1 cellular context compared by ENCODE assay signal in the genomic region with DNA sequence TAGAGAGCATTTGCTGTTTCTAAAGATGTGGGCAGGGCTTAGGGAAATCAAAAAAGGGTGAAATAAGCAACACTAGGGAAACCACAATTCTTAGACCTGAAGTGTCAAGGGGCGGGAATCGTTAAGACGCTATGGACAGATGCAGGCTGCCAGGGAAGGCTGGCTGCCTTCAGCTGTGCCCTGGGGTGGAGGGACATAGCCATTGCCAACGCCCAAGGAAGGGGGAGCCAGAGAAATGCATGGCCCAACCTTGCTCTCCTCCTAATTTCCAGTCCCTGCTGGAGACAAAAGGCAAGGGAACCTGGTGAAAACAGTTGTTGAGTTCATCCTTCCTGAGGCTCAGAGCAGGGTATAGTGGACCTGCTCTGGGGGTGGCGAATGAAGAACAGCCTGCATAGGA.
TF ChIP-seq lines count a peak whose summit lies in the region.

No MANE protein-coding gene starts in this region.

TF ChIP-seq in GM23338, 12 proteins besides CTCF, POLR2A, EP300 and RAD21 (continued from another document):
- TF ChIP-seq, protein P1, sequence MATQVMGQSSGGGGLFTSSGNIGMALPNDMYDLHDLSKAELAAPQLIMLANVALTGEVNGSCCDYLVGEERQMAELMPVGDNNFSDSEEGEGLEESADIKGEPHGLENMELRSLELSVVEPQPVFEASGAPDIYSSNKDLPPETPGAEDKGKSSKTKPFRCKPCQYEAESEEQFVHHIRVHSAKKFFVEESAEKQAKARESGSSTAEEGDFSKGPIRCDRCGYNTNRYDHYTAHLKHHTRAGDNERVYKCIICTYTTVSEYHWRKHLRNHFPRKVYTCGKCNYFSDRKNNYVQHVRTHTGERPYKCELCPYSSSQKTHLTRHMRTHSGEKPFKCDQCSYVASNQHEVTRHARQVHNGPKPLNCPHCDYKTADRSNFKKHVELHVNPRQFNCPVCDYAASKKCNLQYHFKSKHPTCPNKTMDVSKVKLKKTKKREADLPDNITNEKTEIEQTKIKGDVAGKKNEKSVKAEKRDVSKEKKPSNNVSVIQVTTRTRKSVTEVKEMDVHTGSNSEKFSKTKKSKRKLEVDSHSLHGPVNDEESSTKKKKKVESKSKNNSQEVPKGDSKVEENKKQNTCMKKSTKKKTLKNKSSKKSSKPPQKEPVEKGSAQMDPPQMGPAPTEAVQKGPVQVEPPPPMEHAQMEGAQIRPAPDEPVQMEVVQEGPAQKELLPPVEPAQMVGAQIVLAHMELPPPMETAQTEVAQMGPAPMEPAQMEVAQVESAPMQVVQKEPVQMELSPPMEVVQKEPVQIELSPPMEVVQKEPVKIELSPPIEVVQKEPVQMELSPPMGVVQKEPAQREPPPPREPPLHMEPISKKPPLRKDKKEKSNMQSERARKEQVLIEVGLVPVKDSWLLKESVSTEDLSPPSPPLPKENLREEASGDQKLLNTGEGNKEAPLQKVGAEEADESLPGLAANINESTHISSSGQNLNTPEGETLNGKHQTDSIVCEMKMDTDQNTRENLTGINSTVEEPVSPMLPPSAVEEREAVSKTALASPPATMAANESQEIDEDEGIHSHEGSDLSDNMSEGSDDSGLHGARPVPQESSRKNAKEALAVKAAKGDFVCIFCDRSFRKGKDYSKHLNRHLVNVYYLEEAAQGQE (IDR thresholded peaks at IDR 0.05; ENCODE audit: unreplicated experiment) = no peak
- no peak for TF ChIP-seq ETS1 (IDR thresholded peaks at IDR 0.05)
- no peak for TF ChIP-seq STAT1 (IDR thresholded peaks at IDR 0.05; ENCODE audit: unreplicated experiment)
- no peak for TF ChIP-seq CREB1 (CRISPR knock-in tag; IDR thresholded peaks at IDR 0.05; ENCODE audit: low read depth)
- no peak for TF ChIP-seq ZNF114 (CRISPR knock-in tag; IDR thresholded peaks at IDR 0.05)
- no peak for TF ChIP-seq POLR2AphosphoS5 (IDR thresholded peaks at IDR 0.05; ENCODE audit: low read depth)
- TF ChIP-seq, protein P2, sequence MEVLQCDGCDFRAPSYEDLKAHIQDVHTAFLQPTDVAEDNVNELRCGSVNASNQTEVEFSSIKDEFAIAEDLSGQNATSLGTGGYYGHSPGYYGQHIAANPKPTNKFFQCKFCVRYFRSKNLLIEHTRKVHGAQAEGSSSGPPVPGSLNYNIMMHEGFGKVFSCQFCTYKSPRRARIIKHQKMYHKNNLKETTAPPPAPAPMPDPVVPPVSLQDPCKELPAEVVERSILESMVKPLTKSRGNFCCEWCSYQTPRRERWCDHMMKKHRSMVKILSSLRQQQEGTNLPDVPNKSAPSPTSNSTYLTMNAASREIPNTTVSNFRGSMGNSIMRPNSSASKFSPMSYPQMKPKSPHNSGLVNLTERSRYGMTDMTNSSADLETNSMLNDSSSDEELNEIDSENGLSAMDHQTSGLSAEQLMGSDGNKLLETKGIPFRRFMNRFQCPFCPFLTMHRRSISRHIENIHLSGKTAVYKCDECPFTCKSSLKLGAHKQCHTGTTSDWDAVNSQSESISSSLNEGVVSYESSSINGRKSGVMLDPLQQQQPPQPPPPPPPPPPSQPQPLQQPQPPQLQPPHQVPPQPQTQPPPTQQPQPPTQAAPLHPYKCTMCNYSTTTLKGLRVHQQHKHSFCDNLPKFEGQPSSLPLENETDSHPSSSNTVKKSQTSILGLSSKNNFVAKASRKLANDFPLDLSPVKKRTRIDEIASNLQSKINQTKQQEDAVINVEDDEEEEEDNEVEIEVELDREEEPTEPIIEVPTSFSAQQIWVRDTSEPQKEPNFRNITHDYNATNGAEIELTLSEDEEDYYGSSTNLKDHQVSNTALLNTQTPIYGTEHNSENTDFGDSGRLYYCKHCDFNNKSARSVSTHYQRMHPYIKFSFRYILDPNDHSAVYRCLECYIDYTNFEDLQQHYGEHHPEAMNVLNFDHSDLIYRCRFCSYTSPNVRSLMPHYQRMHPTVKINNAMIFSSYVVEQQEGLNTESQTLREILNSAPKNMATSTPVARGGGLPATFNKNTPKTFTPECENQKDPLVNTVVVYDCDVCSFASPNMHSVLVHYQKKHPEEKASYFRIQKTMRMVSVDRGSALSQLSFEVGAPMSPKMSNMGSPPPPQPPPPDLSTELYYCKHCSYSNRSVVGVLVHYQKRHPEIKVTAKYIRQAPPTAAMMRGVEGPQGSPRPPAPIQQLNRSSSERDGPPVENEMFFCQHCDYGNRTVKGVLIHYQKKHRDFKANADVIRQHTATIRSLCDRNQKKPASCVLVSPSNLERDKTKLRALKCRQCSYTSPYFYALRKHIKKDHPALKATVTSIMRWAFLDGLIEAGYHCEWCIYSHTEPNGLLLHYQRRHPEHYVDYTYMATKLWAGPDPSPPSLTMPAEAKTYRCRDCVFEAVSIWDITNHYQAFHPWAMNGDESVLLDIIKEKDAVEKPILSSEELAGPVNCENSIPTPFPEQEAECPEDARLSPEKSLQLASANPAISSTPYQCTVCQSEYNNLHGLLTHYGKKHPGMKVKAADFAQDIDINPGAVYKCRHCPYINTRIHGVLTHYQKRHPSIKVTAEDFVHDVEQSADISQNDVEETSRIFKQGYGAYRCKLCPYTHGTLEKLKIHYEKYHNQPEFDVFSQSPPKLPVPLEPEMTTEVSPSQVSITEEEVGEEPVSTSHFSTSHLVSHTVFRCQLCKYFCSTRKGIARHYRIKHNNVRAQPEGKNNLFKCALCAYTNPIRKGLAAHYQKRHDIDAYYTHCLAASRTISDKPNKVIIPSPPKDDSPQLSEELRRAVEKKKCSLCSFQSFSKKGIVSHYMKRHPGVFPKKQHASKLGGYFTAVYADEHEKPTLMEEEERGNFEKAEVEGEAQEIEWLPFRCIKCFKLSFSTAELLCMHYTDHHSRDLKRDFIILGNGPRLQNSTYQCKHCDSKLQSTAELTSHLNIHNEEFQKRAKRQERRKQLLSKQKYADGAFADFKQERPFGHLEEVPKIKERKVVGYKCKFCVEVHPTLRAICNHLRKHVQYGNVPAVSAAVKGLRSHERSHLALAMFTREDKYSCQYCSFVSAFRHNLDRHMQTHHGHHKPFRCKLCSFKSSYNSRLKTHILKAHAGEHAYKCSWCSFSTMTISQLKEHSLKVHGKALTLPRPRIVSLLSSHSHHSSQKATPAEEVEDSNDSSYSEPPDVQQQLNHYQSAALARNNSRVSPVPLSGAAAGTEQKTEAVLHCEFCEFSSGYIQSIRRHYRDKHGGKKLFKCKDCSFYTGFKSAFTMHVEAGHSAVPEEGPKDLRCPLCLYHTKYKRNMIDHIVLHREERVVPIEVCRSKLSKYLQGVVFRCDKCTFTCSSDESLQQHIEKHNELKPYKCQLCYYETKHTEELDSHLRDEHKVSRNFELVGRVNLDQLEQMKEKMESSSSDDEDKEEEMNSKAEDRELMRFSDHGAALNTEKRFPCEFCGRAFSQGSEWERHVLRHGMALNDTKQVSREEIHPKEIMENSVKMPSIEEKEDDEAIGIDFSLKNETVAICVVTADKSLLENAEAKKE (CRISPR knock-in tag; IDR thresholded peaks at IDR 0.05) = no peak
